In genomic region chr10:96672491-96673175, GRCh38 we compare ENCODE assay signal across 1 cellular context.
TF ChIP-seq lines count a peak whose summit lies in the region.

No MANE protein-coding gene starts in this region.

TF ChIP-seq in GM12878, 131 proteins besides CTCF, POLR2A, EP300 and RAD21 (continued from another document):
- TF ChIP-seq FOXM1 (IDR thresholded peaks at IDR 0.05; ENCODE audit: low read depth, low read length) (no peak), ZNF24 (IDR thresholded peaks at IDR 0.05) (no peak), NKRF (conservative IDR thresholded peaks at IDR 0.05) (no peak), GATAD2B (conservative IDR thresholded peaks at IDR 0.05; ENCODE audit: low read depth) (no peak), RUNX3 (IDR thresholded peaks at IDR 0.05; ENCODE audit: low read length) (no peak), ZNF217 (IDR thresholded peaks at IDR 0.05) (no peak), SREBF2 (IDR thresholded peaks at IDR 0.05; ENCODE audit: low read length) (no peak), MEF2A (IDR thresholded peaks at IDR 0.05; ENCODE audit: insufficient read depth, low read depth, low read length) (no peak), SUPT20H (IDR thresholded peaks at IDR 0.05; ENCODE audit: borderline replicate concordance, control insufficient read depth, low read depth, low read length) (no peak)
